In the genomic region with DNA sequence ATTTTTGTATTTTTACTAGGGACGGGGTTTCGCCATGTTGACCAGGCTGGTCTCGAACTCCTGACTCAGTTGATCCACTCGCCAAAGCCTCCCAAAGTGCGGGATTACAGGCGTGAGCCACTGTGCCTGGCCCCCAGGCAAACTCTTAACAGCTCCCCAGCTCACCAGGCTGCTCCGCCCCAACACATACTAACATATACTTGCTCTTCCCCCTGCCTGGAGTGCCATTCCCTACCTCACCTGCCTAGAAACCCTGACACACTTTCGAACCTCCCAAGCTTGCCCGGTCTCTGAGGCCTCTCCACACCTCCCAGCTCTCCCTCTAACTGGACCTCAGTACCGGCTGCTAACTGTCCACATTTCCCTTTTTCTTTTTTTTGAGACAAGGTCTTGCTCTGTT, we compare ENCODE assay signal across 23 cellular contexts. TPM values are rescaled to one million over a fixed set of nuclear protein-coding genes. Genes with fewer than 3 reads are reported as not detected.
A peak's percentile ranks its signal among the peaks of the same experiment; 100 is the strongest.
DNase-seq lines count a peak whose midpoint lies in the region; ATAC-seq and TF ChIP-seq lines count a peak whose summit lies in the region.
"Had no signal": no experiment of that assay in that cellular context is flagged by ENCODE, and none has a peak within 500 bp of the region (broad histone marks: within the 10 kb centered on the region; RNA-seq: fewer than 3 reads in every experiment).

No MANE protein-coding gene starts in this region.

- TF ChIP-seq CTCF in lower lobe of right lung (IDR thresholded peaks at IDR 0.05), result no peak

- H3K27ac Mint-ChIP-seq in T-cell, result peak overlapping the region; percentile 53 to 62
- H3K27ac Mint-ChIP-seq in stimulated activated naive B cell treated with anti-CD40 and anti-IgM and Interleukin-4, amounts not matched to agents 10 μg/mL and 1 μg/mL and 100 μg/mL, for 72 hours, result peak overlapping the region; percentile 72
- H3K27ac Mint-ChIP-seq: nephron had no signal

- DNase-seq in cardiac septum (ENCODE audit: low spot score), result peak; percentile 15
- no peak for DNase-seq in Right ventricle myocardium superior
- DNase-seq in T-cell, result no peak
- peak; percentile 21 for DNase-seq in lower lobe of right lung
- no peak for DNase-seq in stimulated activated naive B cell treated with anti-CD40 and anti-IgM and Interleukin-4, amounts not matched to agents 10 μg/mL and 1 μg/mL and 100 μg/mL, for 72 hours
- no peak for DNase-seq in NCI-H2029 (lab: John Stamatoyannopoulos, UW)
- no peak for DNase-seq in SJCRH30
- DNase-seq: amygdala; COR-L47; DND-41; kidney glomerular epithelial cell; mammary epithelial cell; NCI-H2171 treated with DMSO at 0.1 percent for 48 hours; NCI-H526 treated with DMSO at 0.1 percent for 48 hours; stimulated activated CD4-positive, alpha-beta T cell treated with anti-CD3 and anti-CD28 coated beads, Interleukin-1b, Interleukin-23, amount 100 ng/mL, for 48 hours; stimulated activated naive CD4-positive, alpha-beta T cell; T-helper 9 cell; thyroid gland had no signal

- intact Hi-C loops in cardiac septum (cut with DNase I) (no loop called here), Right ventricle myocardium superior (cut with DNase I) (no loop called here), lower lobe of right lung (cut with DNase I) (no loop called here)

- H3K4me1 ChIP-seq in lower lobe of right lung (no peaks in the 10 kb centered on the region), SJCRH30 (no peaks in the 10 kb centered on the region; the same call in 1 of the 2 replicates)
- H3K4me1 ChIP-seq: thyroid gland had no signal

- H3K4me3 ChIP-seq in lower lobe of right lung, result no peak overlapping the region
- no peak overlapping the region for H3K4me3 ChIP-seq in SJCRH30
- H3K4me3 ChIP-seq: GM12878, thyroid gland had no signal

- no peaks in the 10 kb centered on the region for H3K27me3 Mint-ChIP-seq in T-cell
- H3K27me3 Mint-ChIP-seq in stimulated activated naive B cell treated with anti-CD40 and anti-IgM and Interleukin-4, amounts not matched to agents 10 μg/mL and 1 μg/mL and 100 μg/mL, for 72 hours, result no peaks in the 10 kb centered on the region

- peak overlapping the region in 1 of 3 donors; percentile 28 for H3K4me3 Mint-ChIP-seq in T-cell
- no peak overlapping the region for H3K4me3 Mint-ChIP-seq in stimulated activated naive B cell treated with anti-CD40 and anti-IgM and Interleukin-4, amounts not matched to agents 10 μg/mL and 1 μg/mL and 100 μg/mL, for 72 hours
- H3K4me3 Mint-ChIP-seq: nephron had no signal

- no peaks in the 10 kb centered on the region for H3K9me3 ChIP-seq in lower lobe of right lung
- no peaks in the 10 kb centered on the region for H3K9me3 ChIP-seq in SJCRH30 (replicated peaks)
- H3K9me3 ChIP-seq: SK-N-SH, thyroid gland had no signal

- CTCF ChIA-PET in T-cell (lab: Charles Lee), result no interaction called here

- H3K27me3 ChIP-seq in lower lobe of right lung (ENCODE audit: low read depth), result no peaks in the 10 kb centered on the region
- no peaks in the 10 kb centered on the region for H3K27me3 ChIP-seq in SJCRH30
- H3K27me3 ChIP-seq: thyroid gland had no signal

- H3K9me3 Mint-ChIP-seq in T-cell, result no peaks in the 10 kb centered on the region
- H3K9me3 Mint-ChIP-seq in stimulated activated naive B cell treated with anti-CD40 and anti-IgM and Interleukin-4, amounts not matched to agents 10 μg/mL and 1 μg/mL and 100 μg/mL, for 72 hours, result no peaks in the 10 kb centered on the region
- H3K9me3 Mint-ChIP-seq: nephron had no signal

- POLR2A ChIA-PET in T-cell (lab: Charles Lee), result interaction anchor here in 1 of 2 donors (0.6 kb wide), 1 partner anchor 15 kb away, joined by 8 read pairs; no protein-coding TSS in a partner anchor

- H3K4me1 Mint-ChIP-seq in T-cell, result peaks cover 28 to 31% (median 28%) of the 10 kb centered on the region in 3 donors
- H3K4me1 Mint-ChIP-seq in stimulated activated naive B cell treated with anti-CD40 and anti-IgM and Interleukin-4, amounts not matched to agents 10 μg/mL and 1 μg/mL and 100 μg/mL, for 72 hours, result peaks cover 33 to 49% of the 10 kb centered on the region in 2 donors

- ATAC-seq in Right ventricle myocardium superior (ENCODE audit: poor library complexity), result no peak
- no peak for ATAC-seq in T-cell (replicated peaks in 1 of 4)
- ATAC-seq in lower lobe of right lung, result no peak
- ATAC-seq in stimulated activated naive B cell treated with anti-CD40 and anti-IgM and Interleukin-4, amounts not matched to agents 10 μg/mL and 1 μg/mL and 100 μg/mL, for 72 hours (replicated peaks), result no peak
- no peak for ATAC-seq in HG03108 (IDR thresholded peaks at IDR 0.05; ENCODE audit: unreplicated experiment)
- ATAC-seq: GM12878 had no signal

- H3K36me3 ChIP-seq in lower lobe of right lung (peaks cover 37% of the 10 kb centered on the region), SJCRH30 (no peaks in the 10 kb centered on the region)

- H3K36me3 Mint-ChIP-seq in T-cell, result peaks cover 19% of the 10 kb centered on the region
- peaks cover 47 to 69% of the 10 kb centered on the region in 2 donors for H3K36me3 Mint-ChIP-seq in stimulated activated naive B cell treated with anti-CD40 and anti-IgM and Interleukin-4, amounts not matched to agents 10 μg/mL and 1 μg/mL and 100 μg/mL, for 72 hours

- no peak overlapping the region for H3K27ac ChIP-seq in lower lobe of right lung
- H3K27ac ChIP-seq in SJCRH30, result no peak overlapping the region
- H3K27ac ChIP-seq: thyroid gland had no signal

RNA-seq across cellular contexts. Expression of gene MAP4K2, which starts 8.5 kb away (rescaled TPM):
- total RNA-seq in cardiac septum (6.7 TPM), Right ventricle myocardium superior (7.7 TPM), T-cell (100 to 1,000 TPM in 3 of 5 donors, 10 to 100 TPM in 2; 80.9 to 131 (median 102) TPM), lower lobe of right lung (29.1 TPM)
- total RNA-seq in SJCRH30 (2014; rRNA removed; shearing (Covaris generic)), result 8.9 and 9.6 TPM in 2 replicates

RNA-seq across cellular contexts. Expression of gene MEN1, which starts 15.8 kb away (rescaled TPM):
- total RNA-seq in cardiac septum, result 8.6 TPM
- 8.6 TPM for total RNA-seq in Right ventricle myocardium superior
- 10 to 100 TPM; 31.7 to 62.0 (median 49.6) TPM for total RNA-seq in T-cell
- total RNA-seq in lower lobe of right lung, result 22.7 TPM
- total RNA-seq in SJCRH30 (2014; rRNA removed; shearing (Covaris generic)), result 25.9 and 26.3 TPM in 2 replicates

RNA-seq across cellular contexts. Expression of gene SF1, which starts 16.2 kb away (rescaled TPM):
- total RNA-seq in cardiac septum, result 175 TPM
- 182 TPM for total RNA-seq in Right ventricle myocardium superior
- 1,000 to 10,000 TPM in 2 of 5 donors, 100 to 1,000 TPM in 3; 670 to 1,510 (median 732) TPM for total RNA-seq in T-cell
- total RNA-seq in lower lobe of right lung, result 269 TPM
- total RNA-seq in SJCRH30 (2014; rRNA removed; shearing (Covaris generic)), result 113 and 117 TPM in 2 replicates

RNA-seq across cellular contexts. Expression of gene PYGM, which starts 34.8 kb away (rescaled TPM):
- 42.5 TPM for total RNA-seq in cardiac septum
- 183 TPM for total RNA-seq in Right ventricle myocardium superior
- 10 to 100 TPM in 1 of 5 donors, 1 to 10 TPM in 4; 7.4 to 34.7 (median 8.5) TPM for total RNA-seq in T-cell
- total RNA-seq in lower lobe of right lung, result 2.6 TPM
- total RNA-seq in SJCRH30 (2014; rRNA removed; shearing (Covaris generic)), result 7.0 and 8.0 TPM in 2 replicates
- total RNA-seq: RPMI7951 had no signal

RNA-seq across cellular contexts. Expression of gene CDC42BPG, which starts 49.9 kb away (rescaled TPM):
- total RNA-seq in cardiac septum, result 1.2 TPM
- total RNA-seq in Right ventricle myocardium superior, result 0.35 TPM
- 10 to 100 TPM in 1 of 5 donors, 1 to 10 TPM in 4; 7.4 to 10.5 (median 9.1) TPM for total RNA-seq in T-cell
- total RNA-seq in lower lobe of right lung, result 16.3 TPM
- total RNA-seq in SJCRH30 (2014; rRNA removed; shearing (Covaris generic)), result 0.03 and 0.10 TPM in 2 replicates
- total RNA-seq: RPMI7951 had no signal

Comparison
In these comparisons a context has a peak if more than half of its experiments do, and no peak if none do; other contexts are left out.
1. DNase-seq: peak in cardiac septum (single experiment) and lower lobe of right lung (single experiment); none in Right ventricle myocardium superior (single experiment), T-cell (0 of 34), stimulated activated naive B cell treated with anti-CD40 and anti-IgM and Interleukin-4, amounts not matched to agents 10 μg/mL and 1 μg/mL and 100 μg/mL, for 72 hours (single experiment), NCI-H2029 (single experiment) and SJCRH30 (0 of 2).